11 cellular contexts compared by ENCODE assay signal in the genomic region with DNA sequence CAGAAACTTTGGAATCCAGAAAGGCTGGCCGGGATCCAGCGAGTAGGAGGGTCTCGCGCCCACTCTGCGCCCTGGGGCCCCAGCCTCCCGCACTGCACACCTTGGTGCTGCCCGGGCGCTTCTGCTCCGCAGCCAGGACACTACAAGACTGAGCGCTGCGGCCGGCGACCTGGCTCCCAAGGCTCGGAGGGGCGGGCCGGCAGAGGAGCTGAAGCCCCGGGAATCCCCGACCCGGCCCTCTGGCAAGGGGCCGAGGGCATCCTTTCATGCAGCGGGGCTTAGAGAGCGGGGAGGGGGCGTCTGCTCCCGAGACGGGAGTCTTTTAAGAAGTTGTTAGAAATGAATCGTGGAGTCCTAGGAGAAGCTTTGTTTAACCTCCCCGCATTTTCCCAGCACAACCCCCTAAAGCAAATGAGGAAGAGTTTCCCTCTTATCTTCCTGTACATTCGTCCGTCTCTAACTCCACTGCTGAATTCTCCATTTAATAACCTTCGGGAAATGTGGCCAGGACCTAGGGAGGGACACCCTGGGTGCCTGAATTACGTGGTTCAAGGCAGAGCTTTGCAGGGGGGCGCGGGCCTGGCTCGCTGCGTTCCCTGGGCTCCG. TPM values are rescaled to one million over a fixed set of nuclear protein-coding genes. Genes with fewer than 3 reads are reported as not detected.
DNase-seq lines count a peak whose midpoint lies in the region; ATAC-seq and TF ChIP-seq lines count a peak whose summit lies in the region.
"Had no signal": no experiment of that assay in that cellular context is flagged by ENCODE, and none has a peak within 500 bp of the region (broad histone marks: within the 10 kb centered on the region; RNA-seq: fewer than 3 reads in every experiment).

No MANE protein-coding gene starts in this region.

- no peak for ATAC-seq in HG02870 (IDR thresholded peaks at IDR 0.05; ENCODE audit: unreplicated experiment)

- peaks cover 0 to 7% of the 10 kb centered on the region in 2 donors for H3K27me3 ChIP-seq in esophagus (ENCODE audit: control insufficient read depth in 1 of 2, insufficient read depth in 2 of 2, low read length in 2 of 2)
- peaks cover 13 to 20% of the 10 kb centered on the region in 2 donors for H3K27me3 ChIP-seq in mucosa of rectum (ENCODE audit: control insufficient read depth in 2 of 2, insufficient read depth in 2 of 2, low read length in 2 of 2)
- H3K27me3 ChIP-seq in tibial artery, result peaks cover 0 to 41% of the 10 kb centered on the region in 2 donors

- DNase-seq in DMS 273 (lab: John Stamatoyannopoulos, UW; ENCODE audit: unreplicated experiment) (peak; percentile 62), DMS 273 treated with DMSO at 0.1 percent for 48 hours (lab: John Stamatoyannopoulos, UW) (no peak), tibial artery (no peak), NCI-H1930 (lab: John Stamatoyannopoulos, UW) (no peak), HEK293T (ENCODE audit: extremely low spot score) (no peak)
- DNase-seq: activated CD8-positive, alpha-beta memory T cell treated with anti-CD3 and anti-CD28 coated beads for 24 hours; NCI-H1105 treated with DMSO at 0.1 percent for 48 hours had no signal

- CTCF ChIA-PET in HEK293T (lab: Yijun Ruan, JAX), result no interaction called here

- H3K27ac ChIP-seq in esophagus (ENCODE audit: low read depth in 2 of 2, low read length in 1 of 2) (no peak overlapping the region), mucosa of rectum (ENCODE audit: low read depth in 2 of 2, low read length in 2 of 2) (no peak overlapping the region), tibial artery (no peak overlapping the region)
- H3K27ac ChIP-seq: 22Rv1 had no signal

- H3K36me3 ChIP-seq in esophagus (ENCODE audit: control insufficient read depth in 2 of 2, insufficient read depth in 2 of 2, low read length in 1 of 2) (no peaks in the 10 kb centered on the region), mucosa of rectum (ENCODE audit: control insufficient read depth in 2 of 2, insufficient read depth in 2 of 2, low read length in 2 of 2) (no peaks in the 10 kb centered on the region), tibial artery (no peaks in the 10 kb centered on the region)

- 1 to 5% methylated on average over 36 of the region's 36 CpGs for WGBS in esophagus, 2 donors

- H3K9me3 ChIP-seq in esophagus (ENCODE audit: control insufficient read depth in 2 of 2, insufficient read depth in 1 of 2, low read depth in 1 of 2, low read length in 1 of 2), result peaks cover 0 to 5% of the 10 kb centered on the region in 2 donors
- H3K9me3 ChIP-seq in mucosa of rectum (ENCODE audit: control insufficient read depth in 2 of 2, low read length in 2 of 2), result no peaks in the 10 kb centered on the region
- no peaks in the 10 kb centered on the region for H3K9me3 ChIP-seq in tibial artery

- H3K4me3 ChIP-seq in esophagus (ENCODE audit: low read depth in 1 of 2, low read length in 2 of 2) (peak overlapping the region; percentile 34 to 53), mucosa of rectum (ENCODE audit: low read length in 2 of 2) (peak overlapping the region; percentile 53 to 65), tibial artery (peak overlapping the region; percentile 38 to 54)

- H3K4me1 ChIP-seq in esophagus (ENCODE audit: control insufficient read depth in 2 of 2, insufficient read depth in 2 of 2, low read length in 1 of 2), result peaks cover 12 to 13% of the 10 kb centered on the region in 2 donors
- H3K4me1 ChIP-seq in mucosa of rectum (ENCODE audit: control insufficient read depth in 2 of 2, insufficient read depth in 2 of 2, low read length in 2 of 2), result peaks cover 2 to 8% of the 10 kb centered on the region in 2 donors
- peaks cover 0 to 34% (median 28%) of the 10 kb centered on the region in 4 donors for H3K4me1 ChIP-seq in tibial artery

- TF ChIP-seq CTCF in tibial artery (IDR thresholded peaks at IDR 0.05), result no peak

- peak overlapping the region in 1 of 2 donors; percentile 9 for H3K9ac ChIP-seq in mucosa of rectum (ENCODE audit: low read depth in 1 of 2, low read length in 2 of 2)

- POLR2A ChIA-PET in HEK293T (lab: Yijun Ruan, JAX), result no interaction called here

- intact Hi-C loops in tibial artery (cut with DNase I; ENCODE audit: low total_unique reads), result no loop called here

TF ChIP-seq in HEK293T, 16 proteins besides CTCF, POLR2A, EP300 and RAD21:
- TF ChIP-seq ELF4 (IDR thresholded peaks at IDR 0.05) (no peak), SUZ12 (IDR thresholded peaks at IDR 0.05) (no peak), L3MBTL2 (conservative IDR thresholded peaks at IDR 0.05) (no peak), TARDBP (IDR thresholded peaks at IDR 0.05) (no peak), FOXK2 (IDR thresholded peaks at IDR 0.05) (no peak), ARNT (IDR thresholded peaks at IDR 0.05) (no peak), BHLHE40 (IDR thresholded peaks at IDR 0.05; ENCODE audit: borderline replicate concordance) (no peak), ZNF384 (IDR thresholded peaks at IDR 0.05) (no peak)

RNA-seq across cellular contexts. Expression of a gene that starts 1.1 kb away (rescaled TPM):
- polyA plus RNA-seq in esophagus, result under 1 TPM; 0.02 to 0.06 TPM
